Comparison of ENCODE assay signal across 8 cellular contexts in genomic region chr3:61250784-61251173, GRCh38. TPM values are rescaled to one million over a fixed set of nuclear protein-coding genes. Genes with fewer than 3 reads are reported as not detected.
A peak's percentile ranks its signal among the peaks of the same experiment; 100 is the strongest.
DNase-seq lines count a peak whose midpoint lies in the region; ATAC-seq and TF ChIP-seq lines count a peak whose summit lies in the region.

No MANE protein-coding gene starts in this region.

- TF ChIP-seq POLR2A in esophagus muscularis mucosa (IDR thresholded peaks at IDR 0.05; ENCODE audit: low read depth): no peak
- no peak for TF ChIP-seq POLR2A in uterus (IDR thresholded peaks at IDR 0.05)

- no peak for TF ChIP-seq CTCF in HEK293 (tag by site-specific recombination; IDR thresholded peaks at IDR 0.05)
- TF ChIP-seq CTCF in esophagus muscularis mucosa (IDR thresholded peaks at IDR 0.05): no peak
- TF ChIP-seq CTCF in nephron (IDR thresholded peaks at IDR 0.05; ENCODE audit: unreplicated experiment in 3 of 3): no peak
- no peak for TF ChIP-seq CTCF in uterus (IDR thresholded peaks at IDR 0.05)

- POLR2A ChIA-PET in HEK293 (lab: Yijun Ruan, JAX): no interaction called here
- POLR2A ChIA-PET in activated CD4-positive, alpha-beta memory T cell treated with anti-CD3 and anti-CD28 coated beads for 36 hours (lab: Charles Lee): no interaction called here

- H3K27ac Mint-ChIP-seq in activated CD4-positive, alpha-beta memory T cell treated with anti-CD3 and anti-CD28 coated beads for 36 hours: peak overlapping the region; percentile 83
- H3K27ac Mint-ChIP-seq in nephron: peak overlapping the region; percentile 93 to 98 (median 96)

- DNase-seq in Ammon's horn (ENCODE audit: low spot score): peak; percentile 33
- DNase-seq in activated CD4-positive, alpha-beta memory T cell treated with anti-CD3 and anti-CD28 coated beads for 36 hours: peak; percentile 40
- no peak for DNase-seq in esophagus muscularis mucosa (ENCODE audit: extremely low spot score)
- DNase-seq in uterus: peak; percentile 28 to 47
- DNase-seq in midbrain (lab: John Stamatoyannopoulos, UW): no peak

- intact Hi-C loops in activated CD4-positive, alpha-beta memory T cell treated with anti-CD3 and anti-CD28 coated beads for 36 hours (cut with micrococcal nuclease): loop anchor here (10.0 kb wide), 1 partner anchor 1206 kb away; no protein-coding TSS in a partner anchor
- intact Hi-C loops in esophagus muscularis mucosa (cut with DNase I) (loop anchor here (10.0 kb wide), 1 partner anchor 304 kb away; no protein-coding TSS in a partner anchor), uterus (cut with DNase I; ENCODE audit: low total_unique reads) (no loop called here)

- TF ChIP-seq EP300 in esophagus muscularis mucosa (IDR thresholded peaks at IDR 0.05): no peak

- CTCF ChIA-PET in HEK293 (lab: Yijun Ruan, JAX): no interaction called here
- CTCF ChIA-PET in activated CD4-positive, alpha-beta memory T cell treated with anti-CD3 and anti-CD28 coated beads for 36 hours (lab: Charles Lee): no interaction called here

- no peak for ATAC-seq in activated CD4-positive, CD25-positive, alpha-beta regulatory T cell treated with anti-CD3 and anti-CD28 coated beads, Interleukin-2, amount 50 U/mL, for 24 hours

- H3K4me1 Mint-ChIP-seq in activated CD4-positive, alpha-beta memory T cell treated with anti-CD3 and anti-CD28 coated beads for 36 hours (ENCODE audit: low read depth): peaks cover 17% of the 10 kb centered on the region
- H3K4me1 Mint-ChIP-seq in nephron: peaks cover 34% of the 10 kb centered on the region

- H3K36me3 ChIP-seq in HEK293 (ENCODE audit: control insufficient read depth in 2 of 2, insufficient read depth in 1 of 2, low read length in 2 of 2): no peaks in the 10 kb centered on the region
- H3K36me3 ChIP-seq in esophagus muscularis mucosa: no peaks in the 10 kb centered on the region
- H3K36me3 ChIP-seq in uterus: no peaks in the 10 kb centered on the region

- H3K27me3 ChIP-seq in esophagus muscularis mucosa (no peaks in the 10 kb centered on the region), uterus (no peaks in the 10 kb centered on the region)

- H3K4me3 ChIP-seq in HEK293 (ENCODE audit: low read depth, low read length) (peak overlapping the region; percentile 84), esophagus muscularis mucosa (peak overlapping the region; percentile 72 to 87 (median 77)), uterus (peak overlapping the region; percentile 54 to 70)

- no peaks in the 10 kb centered on the region for H3K9me3 ChIP-seq in HEK293 (ENCODE audit: control insufficient read depth, insufficient read depth, low read depth, low read length)
- no peaks in the 10 kb centered on the region for H3K9me3 ChIP-seq in esophagus muscularis mucosa
- no peaks in the 10 kb centered on the region for H3K9me3 ChIP-seq in uterus

- no peaks in the 10 kb centered on the region for H3K4me1 ChIP-seq in HEK293 (ENCODE audit: control insufficient read depth, insufficient read depth, low read length)
- peaks cover 12 to 19% (median 15%) of the 10 kb centered on the region in 4 donors for H3K4me1 ChIP-seq in esophagus muscularis mucosa
- no peaks in the 10 kb centered on the region for H3K4me1 ChIP-seq in uterus

- no peaks in the 10 kb centered on the region for H3K9me3 Mint-ChIP-seq in activated CD4-positive, alpha-beta memory T cell treated with anti-CD3 and anti-CD28 coated beads for 36 hours
- no peaks in the 10 kb centered on the region for H3K9me3 Mint-ChIP-seq in nephron

- peaks cover 2% of the 10 kb centered on the region for H3K27me3 Mint-ChIP-seq in activated CD4-positive, alpha-beta memory T cell treated with anti-CD3 and anti-CD28 coated beads for 36 hours
- peaks cover 4% of the 10 kb centered on the region for H3K27me3 Mint-ChIP-seq in nephron (ENCODE audit: low read depth)

- no peaks in the 10 kb centered on the region for H3K36me3 Mint-ChIP-seq in activated CD4-positive, alpha-beta memory T cell treated with anti-CD3 and anti-CD28 coated beads for 36 hours
- no peaks in the 10 kb centered on the region for H3K36me3 Mint-ChIP-seq in nephron (ENCODE audit: low read depth)

- peak overlapping the region; percentile 91 for H3K4me3 Mint-ChIP-seq in activated CD4-positive, alpha-beta memory T cell treated with anti-CD3 and anti-CD28 coated beads for 36 hours
- H3K4me3 Mint-ChIP-seq in nephron: peak overlapping the region; percentile 77 to 90 (median 89)

- WGBS in esophagus muscularis mucosa: 10% methylated on average over 6 of the region's 21 CpGs

- H3K27ac ChIP-seq in HEK293 (ENCODE audit: extremely low read depth, low read depth, low read length) (peak overlapping the region; percentile 58), esophagus muscularis mucosa (replicated peaks in 1 of 4) (peak overlapping the region in 3 of 4 donors; percentile 79 to 80 (median 80)), uterus (peak overlapping the region; percentile 44 to 77)

TF ChIP-seq in HEK293, 187 proteins besides CTCF, POLR2A, EP300 and RAD21 (continues in another document):
- TF ChIP-seq IKZF3 (tag by site-specific recombination; IDR thresholded peaks at IDR 0.05) (0 out of 2 replicates have a peak, but pooled peaks have one; percentile 5), ZNF645 (tag by site-specific recombination; IDR thresholded peaks at IDR 0.05) (no peak), ZNF529 (tag by site-specific recombination; IDR thresholded peaks at IDR 0.05; ENCODE audit: insufficient replicate concordance) (no peak), ZSCAN5A (tag by site-specific recombination; IDR thresholded peaks at IDR 0.05) (no peak), ZNF169 (tag by site-specific recombination; IDR thresholded peaks at IDR 0.05) (no peak), ZNF626 (tag by site-specific recombination; IDR thresholded peaks at IDR 0.05) (no peak), ZNF792 (tag by site-specific recombination; IDR thresholded peaks at IDR 0.05) (no peak), ZNF501 (tag by site-specific recombination; IDR thresholded peaks at IDR 0.05) (no peak), ZNF585B (tag by site-specific recombination; IDR thresholded peaks at IDR 0.05) (no peak), KLF7 (tag by site-specific recombination; IDR thresholded peaks at IDR 0.05; ENCODE audit: borderline replicate concordance) (0 out of 2 replicates have a peak, but pooled peaks have one; percentile 17), ZNF510 (tag by site-specific recombination; IDR thresholded peaks at IDR 0.05; ENCODE audit: insufficient replicate concordance) (no peak), ZNF514 (tag by site-specific recombination; IDR thresholded peaks at IDR 0.05) (no peak), ZNF558 (tag by site-specific recombination; IDR thresholded peaks at IDR 0.05) (no peak), ZNF600 (tag by site-specific recombination; IDR thresholded peaks at IDR 0.05) (peak; percentile 40; the same call in 1 of the 2 replicates), ZNF404 (tag by site-specific recombination; IDR thresholded peaks at IDR 0.05) (no peak), SCRT1 (tag by site-specific recombination; IDR thresholded peaks at IDR 0.05; ENCODE audit: borderline replicate concordance) (peak; percentile 71; the same call in 1 of the 2 replicates), ZNF560 (tag by site-specific recombination; IDR thresholded peaks at IDR 0.05; ENCODE audit: borderline replicate concordance) (no peak)
- TF ChIP-seq, protein P1, sequence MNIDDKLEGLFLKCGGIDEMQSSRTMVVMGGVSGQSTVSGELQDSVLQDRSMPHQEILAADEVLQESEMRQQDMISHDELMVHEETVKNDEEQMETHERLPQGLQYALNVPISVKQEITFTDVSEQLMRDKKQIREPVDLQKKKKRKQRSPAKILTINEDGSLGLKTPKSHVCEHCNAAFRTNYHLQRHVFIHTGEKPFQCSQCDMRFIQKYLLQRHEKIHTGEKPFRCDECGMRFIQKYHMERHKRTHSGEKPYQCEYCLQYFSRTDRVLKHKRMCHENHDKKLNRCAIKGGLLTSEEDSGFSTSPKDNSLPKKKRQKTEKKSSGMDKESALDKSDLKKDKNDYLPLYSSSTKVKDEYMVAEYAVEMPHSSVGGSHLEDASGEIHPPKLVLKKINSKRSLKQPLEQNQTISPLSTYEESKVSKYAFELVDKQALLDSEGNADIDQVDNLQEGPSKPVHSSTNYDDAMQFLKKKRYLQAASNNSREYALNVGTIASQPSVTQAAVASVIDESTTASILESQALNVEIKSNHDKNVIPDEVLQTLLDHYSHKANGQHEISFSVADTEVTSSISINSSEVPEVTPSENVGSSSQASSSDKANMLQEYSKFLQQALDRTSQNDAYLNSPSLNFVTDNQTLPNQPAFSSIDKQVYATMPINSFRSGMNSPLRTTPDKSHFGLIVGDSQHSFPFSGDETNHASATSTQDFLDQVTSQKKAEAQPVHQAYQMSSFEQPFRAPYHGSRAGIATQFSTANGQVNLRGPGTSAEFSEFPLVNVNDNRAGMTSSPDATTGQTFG (tag by site-specific recombination; IDR thresholded peaks at IDR 0.05; ENCODE audit: borderline replicate concordance): no peak

RNA-seq across cellular contexts. Expression of gene FHIT, which starts 0.5 kb away (rescaled TPM):
- total RNA-seq in activated CD4-positive, alpha-beta memory T cell treated with anti-CD3 and anti-CD28 coated beads for 36 hours: 1 to 10 TPM; 7.2 to 8.7 TPM
- 1 to 10 TPM; 4.6 to 6.1 (median 5.7) TPM for total RNA-seq in esophagus muscularis mucosa
- 10 to 100 TPM in 1 of 4 donors, 1 to 10 TPM in 3; 1.3 to 15.2 (median 7.3) TPM for total RNA-seq in uterus

Comparison
In these comparisons a context has a peak if more than half of its experiments do, and no peak if none do; other contexts are left out.
1. DNase-seq: peak in Ammon's horn (single experiment), activated CD4-positive, alpha-beta memory T cell treated with anti-CD3 and anti-CD28 coated beads for 36 hours (single experiment) and uterus (2 of 2); none in esophagus muscularis mucosa (single experiment) and midbrain (single experiment).
2. Peak in every context shown above with its lines, with median percentiles within 50 percentile points of each other: H3K27ac ChIP-seq and H3K4me3 ChIP-seq.